ENCODE assay signal across 2 cellular contexts in the genomic region with DNA sequence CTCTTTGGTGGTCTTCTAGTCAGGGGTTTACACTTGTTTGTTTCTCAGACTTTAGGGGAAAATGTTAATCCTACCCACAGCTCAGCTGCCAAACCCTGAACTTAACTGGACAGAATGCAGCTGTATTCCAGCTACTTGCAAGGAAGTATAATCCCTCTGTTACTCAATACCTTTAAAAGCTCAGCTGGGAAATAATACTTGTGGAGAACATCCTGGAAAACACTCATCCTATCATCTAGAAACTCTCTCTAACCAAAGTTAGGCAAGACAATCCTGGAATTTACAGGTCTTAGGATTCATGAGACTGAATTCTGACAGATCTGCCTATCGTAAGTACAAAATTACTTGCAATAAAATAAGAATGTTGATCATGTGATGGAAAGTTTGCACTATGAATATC.
TF ChIP-seq lines count a peak whose summit lies in the region.

No MANE protein-coding gene starts in this region.

TF ChIP-seq in A549, 52 proteins besides CTCF, POLR2A, EP300 and RAD21 (continued from another document):
- TF ChIP-seq, protein P1, sequence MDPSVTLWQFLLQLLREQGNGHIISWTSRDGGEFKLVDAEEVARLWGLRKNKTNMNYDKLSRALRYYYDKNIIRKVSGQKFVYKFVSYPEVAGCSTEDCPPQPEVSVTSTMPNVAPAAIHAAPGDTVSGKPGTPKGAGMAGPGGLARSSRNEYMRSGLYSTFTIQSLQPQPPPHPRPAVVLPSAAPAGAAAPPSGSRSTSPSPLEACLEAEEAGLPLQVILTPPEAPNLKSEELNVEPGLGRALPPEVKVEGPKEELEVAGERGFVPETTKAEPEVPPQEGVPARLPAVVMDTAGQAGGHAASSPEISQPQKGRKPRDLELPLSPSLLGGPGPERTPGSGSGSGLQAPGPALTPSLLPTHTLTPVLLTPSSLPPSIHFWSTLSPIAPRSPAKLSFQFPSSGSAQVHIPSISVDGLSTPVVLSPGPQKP (IDR thresholded peaks at IDR 0.05; ENCODE audit: low read depth, low read length) = no peak
- TF ChIP-seq TFCP2L1 (CRISPR knock-in tag; IDR thresholded peaks at IDR 0.05) (no peak), MAFK (IDR thresholded peaks at IDR 0.05; ENCODE audit: partially characterized antibody) (no peak), ZC3H11A (IDR thresholded peaks at IDR 0.05) (no peak), HEYL (CRISPR knock-in tag; IDR thresholded peaks at IDR 0.05) (no peak), PHF8 (IDR thresholded peaks at IDR 0.05; ENCODE audit: borderline replicate concordance, low read depth) (no peak)
TF ChIP-seq in A549: peak in this region for 0.

TF ChIP-seq in SK-N-SH treated with all-trans-retinoic acid at 6 μM for 48 hours, 23 proteins besides CTCF, POLR2A, EP300 and RAD21 (continued from another document):
- TF ChIP-seq OSR1 (CRISPR knock-in tag; IDR thresholded peaks at IDR 0.05) (no peak), ZC3H10 (CRISPR knock-in tag; IDR thresholded peaks at IDR 0.05) (no peak), BACH2 (CRISPR knock-in tag; IDR thresholded peaks at IDR 0.05; ENCODE audit: borderline replicate concordance) (no peak), ZFP30 (CRISPR knock-in tag; IDR thresholded peaks at IDR 0.05) (no peak), TOX (CRISPR knock-in tag; IDR thresholded peaks at IDR 0.05; ENCODE audit: borderline replicate concordance) (no peak), GLIS3 (CRISPR knock-in tag; IDR thresholded peaks at IDR 0.05) (no peak), ZNF8 (CRISPR knock-in tag; IDR thresholded peaks at IDR 0.05) (no peak)
- TF ChIP-seq, protein P2, sequence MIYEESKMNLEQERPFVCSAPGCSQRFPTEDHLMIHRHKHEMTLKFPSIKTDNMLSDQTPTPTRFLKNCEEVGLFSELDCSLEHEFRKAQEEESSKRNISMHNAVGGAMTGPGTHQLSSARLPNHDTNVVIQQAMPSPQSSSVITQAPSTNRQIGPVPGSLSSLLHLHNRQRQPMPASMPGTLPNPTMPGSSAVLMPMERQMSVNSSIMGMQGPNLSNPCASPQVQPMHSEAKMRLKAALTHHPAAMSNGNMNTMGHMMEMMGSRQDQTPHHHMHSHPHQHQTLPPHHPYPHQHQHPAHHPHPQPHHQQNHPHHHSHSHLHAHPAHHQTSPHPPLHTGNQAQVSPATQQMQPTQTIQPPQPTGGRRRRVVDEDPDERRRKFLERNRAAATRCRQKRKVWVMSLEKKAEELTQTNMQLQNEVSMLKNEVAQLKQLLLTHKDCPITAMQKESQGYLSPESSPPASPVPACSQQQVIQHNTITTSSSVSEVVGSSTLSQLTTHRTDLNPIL (CRISPR knock-in tag; IDR thresholded peaks at IDR 0.05; ENCODE audit: low read depth) = no peak
